ENCODE assay signal across 1 cellular context in the genomic region with DNA sequence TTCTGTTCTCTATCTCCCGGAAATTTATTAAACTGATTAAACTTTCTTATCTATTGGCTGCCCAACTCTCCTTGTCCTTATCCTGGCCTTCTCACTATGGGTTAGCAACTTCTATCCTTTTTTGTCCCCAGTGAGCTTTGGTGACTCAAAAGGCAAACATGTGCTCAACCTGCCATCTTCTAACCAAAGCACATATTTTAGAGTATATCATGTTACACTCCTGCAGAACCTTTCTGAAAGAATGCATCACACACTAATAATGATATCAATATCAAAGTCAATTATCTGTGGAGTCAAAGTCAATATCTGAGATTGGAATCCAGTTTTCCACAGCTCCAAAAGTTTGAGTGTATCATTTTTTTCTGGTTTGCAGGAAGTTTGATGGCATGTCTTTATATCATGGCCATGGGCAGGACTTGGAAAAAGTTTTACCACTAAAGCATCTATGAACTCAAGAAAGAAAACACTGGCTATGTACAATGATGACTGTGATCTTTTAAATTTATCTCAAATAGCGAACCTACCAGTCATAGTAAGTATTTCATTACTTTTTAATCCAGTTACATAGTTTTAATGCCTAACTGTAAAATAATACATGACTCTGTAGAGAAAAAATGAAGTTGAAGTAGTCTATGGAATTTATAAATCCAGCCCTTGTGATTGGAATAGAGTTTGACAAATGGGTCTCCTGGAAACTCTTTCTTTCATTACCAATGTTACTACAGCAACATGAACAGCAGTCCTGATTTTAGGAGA.
TF ChIP-seq lines count a peak whose summit lies in the region.

No MANE protein-coding gene starts in this region.

TF ChIP-seq in SK-N-SH treated with all-trans-retinoic acid at 6 μM for 48 hours, 23 proteins besides CTCF, POLR2A, EP300 and RAD21 (continued from another document):
- peak; percentile 26; the same call in 1 of the 2 replicates for TF ChIP-seq PATZ1 (CRISPR knock-in tag; IDR thresholded peaks at IDR 0.05; ENCODE audit: borderline replicate concordance)
- no peak for TF ChIP-seq ESRRG (CRISPR knock-in tag; IDR thresholded peaks at IDR 0.05)
- TF ChIP-seq SNAI2 (CRISPR knock-in tag; IDR thresholded peaks at IDR 0.05): peak; percentile 68; the same call in 1 of the 2 replicates
- TF ChIP-seq ZNF70 (CRISPR knock-in tag; IDR thresholded peaks at IDR 0.05): no peak
